12 cellular contexts compared by ENCODE assay signal in genomic region chrX:136866337-136867095, GRCh38. TPM values are rescaled to one million over a fixed set of nuclear protein-coding genes. Genes with fewer than 3 reads are reported as not detected.
DNase-seq lines count a peak whose midpoint lies in the region; ATAC-seq, FAIRE-seq and TF ChIP-seq lines count a peak whose summit lies in the region.
"Had no signal": no experiment of that assay in that cellular context is flagged by ENCODE, and none has a peak within 500 bp of the region (broad histone marks: within the 10 kb centered on the region; RNA-seq: fewer than 3 reads in every experiment).

No MANE protein-coding gene starts in this region.

- TF ChIP-seq CTCF in RWPE2 (IDR thresholded peaks at IDR 0.05; ENCODE audit: poor library complexity, severe bottlenecking), result no peak
- TF ChIP-seq CTCF in esophagus muscularis mucosa (IDR thresholded peaks at IDR 0.05), result no peak
- no peak for TF ChIP-seq CTCF in testis (IDR thresholded peaks at IDR 0.05)

- H3K9me3 Mint-ChIP-seq in activated naive CD4-positive, alpha-beta T cell treated with anti-CD3 and anti-CD28 coated beads, Interleukin-2, amount 50 U/mL, for 24 hours, result no peaks in the 10 kb centered on the region
- H3K9me3 Mint-ChIP-seq: natural killer cell had no signal

- no peaks in the 10 kb centered on the region for H3K27me3 Mint-ChIP-seq in activated naive CD4-positive, alpha-beta T cell treated with anti-CD3 and anti-CD28 coated beads, Interleukin-2, amount 50 U/mL, for 24 hours

- WGBS in esophagus muscularis mucosa, result 64% methylated on average over 14 of the region's 14 CpGs
- WGBS in testis, 2 donors, result 62 to 75% methylated on average over 12 to 14 of the region's 14 CpGs

- peak; percentile 34; the same call in 1 of the 3 replicates for ATAC-seq in RWPE2 (ENCODE audit: low read depth)
- no peak for ATAC-seq in HG02870 (IDR thresholded peaks at IDR 0.05; ENCODE audit: unreplicated experiment)

- no peaks in the 10 kb centered on the region for H3K27me3 ChIP-seq in RWPE2 (ENCODE audit: insufficient read depth, poor library complexity, severe bottlenecking)
- no peaks in the 10 kb centered on the region for H3K27me3 ChIP-seq in esophagus muscularis mucosa
- H3K27me3 ChIP-seq in testis, result no peaks in the 10 kb centered on the region
- H3K27me3 ChIP-seq: uterus had no signal

- H3K36me3 ChIP-seq in RWPE2 (ENCODE audit: low read depth) (peaks cover 70% of the 10 kb centered on the region), esophagus muscularis mucosa (peaks cover under 1 to 50% (median 36%) of the 10 kb centered on the region in 4 donors), testis (ENCODE audit: low read depth, missing control alignments) (no peaks in the 10 kb centered on the region)
- H3K36me3 ChIP-seq: uterus had no signal

- no peak for TF ChIP-seq EP300 in esophagus muscularis mucosa (IDR thresholded peaks at IDR 0.05)

- peak overlapping the region; percentile 47 for H3K4me3 Mint-ChIP-seq in activated naive CD4-positive, alpha-beta T cell treated with anti-CD3 and anti-CD28 coated beads, Interleukin-2, amount 50 U/mL, for 24 hours
- H3K4me3 Mint-ChIP-seq: natural killer cell had no signal

- H3K4me1 Mint-ChIP-seq in activated naive CD4-positive, alpha-beta T cell treated with anti-CD3 and anti-CD28 coated beads, Interleukin-2, amount 50 U/mL, for 24 hours, result peaks cover 28% of the 10 kb centered on the region

- DNase-seq in activated naive CD4-positive, alpha-beta T cell treated with Interleukin-2 at 50 U/mL for 16 hours, result no peak
- DNase-seq in RWPE2 (ENCODE audit: low spot score) (no peak), esophagus muscularis mucosa (ENCODE audit: extremely low spot score) (no peak), testis (peak; percentile 31), mucosa of gallbladder (ENCODE audit: low spot score) (no peak), H54 (ENCODE audit: insufficient read length, low spot score) (no peak)
- DNase-seq: caudate nucleus, natural killer cell, NCI-H1694, uterus had no signal

- H3K27ac ChIP-seq in RWPE2 (ENCODE audit: poor library complexity, severe bottlenecking), result no peak overlapping the region
- H3K27ac ChIP-seq in esophagus muscularis mucosa (replicated peaks in 1 of 4), result peak overlapping the region in 3 of 4 donors; percentile 43 to 72 (median 48)
- no peak overlapping the region for H3K27ac ChIP-seq in testis

- H3K36me3 Mint-ChIP-seq in activated naive CD4-positive, alpha-beta T cell treated with anti-CD3 and anti-CD28 coated beads, Interleukin-2, amount 50 U/mL, for 24 hours, result peaks cover 10% of the 10 kb centered on the region
- H3K36me3 Mint-ChIP-seq: natural killer cell had no signal

- TF ChIP-seq POLR2A in esophagus muscularis mucosa (IDR thresholded peaks at IDR 0.05; ENCODE audit: low read depth), result no peak
- TF ChIP-seq POLR2A in testis (IDR thresholded peaks at IDR 0.05), result no peak
- TF ChIP-seq POLR2A in H54 (IDR thresholded peaks at IDR 0.05; ENCODE audit: low read depth, low read length), result no peak

- FAIRE-seq in H54 (lab: Jason Lieb, UNC), result no peak

- no peaks in the 10 kb centered on the region for H3K9me3 ChIP-seq in RWPE2 (ENCODE audit: severe bottlenecking)
- no peaks in the 10 kb centered on the region for H3K9me3 ChIP-seq in esophagus muscularis mucosa
- H3K9me3 ChIP-seq in testis, result no peaks in the 10 kb centered on the region
- H3K9me3 ChIP-seq: uterus had no signal

- peak overlapping the region; percentile 89 for H3K27ac Mint-ChIP-seq in activated naive CD4-positive, alpha-beta T cell treated with anti-CD3 and anti-CD28 coated beads, Interleukin-2, amount 50 U/mL, for 24 hours

- H3K4me3 ChIP-seq in RWPE2 (ENCODE audit: severe bottlenecking) (no peak overlapping the region), esophagus muscularis mucosa (no peak overlapping the region), testis (no peak overlapping the region)
- H3K4me3 ChIP-seq: uterus had no signal

- H3K4me1 ChIP-seq in RWPE2 (ENCODE audit: insufficient read depth, poor library complexity, severe bottlenecking) (no peaks in the 10 kb centered on the region), esophagus muscularis mucosa (peaks cover 0 to 23% (median 13%) of the 10 kb centered on the region in 4 donors), testis (no peaks in the 10 kb centered on the region)
- H3K4me1 ChIP-seq: uterus had no signal

- intact Hi-C loops in esophagus muscularis mucosa (cut with DNase I) (no loop called here), testis (cut with DNase I; ENCODE audit: low total_unique reads) (no loop called here)

RNA-seq across cellular contexts. Expression of gene RBMX, which starts 14.0 kb away (rescaled TPM):
- total RNA-seq in esophagus muscularis mucosa (100 to 1,000 TPM; 126 to 219 (median 159) TPM), testis (100 to 1,000 TPM; 135 to 164 TPM), mucosa of gallbladder (109 TPM)
- 106 TPM for polyA plus RNA-seq in testis (ENCODE audit: insufficient read depth, low read depth, low replicate concordance)

Comparison
In these comparisons a context has a peak if more than half of its experiments do, and no peak if none do; other contexts are left out.
1. H3K27ac ChIP-seq: peak in esophagus muscularis mucosa (3 of 4); none in RWPE2 (single experiment) and testis (0 of 2).